ENCODE assay signal across 10 cellular contexts in genomic region chr19:48413879-48414623, GRCh38. TPM values are rescaled to one million over a fixed set of nuclear protein-coding genes. Genes with fewer than 3 reads are reported as not detected.
DNase-seq lines count a peak whose midpoint lies in the region; ATAC-seq, FAIRE-seq and TF ChIP-seq lines count a peak whose summit lies in the region.
"Had no signal": no experiment of that assay in that cellular context is flagged by ENCODE, and none has a peak within 500 bp of the region (broad histone marks: within the 10 kb centered on the region; RNA-seq: fewer than 3 reads in every experiment).

No MANE protein-coding gene starts in this region.

- TF ChIP-seq CTCF in kidney (IDR thresholded peaks at IDR 0.05; ENCODE audit: borderline replicate concordance, extremely low read depth, insufficient read depth) (no peak), uterus (IDR thresholded peaks at IDR 0.05) (no peak)

- no peaks in the 10 kb centered on the region for H3K9me3 Mint-ChIP-seq in T-cell

- intact Hi-C loops in kidney (cut with DNase I) (no loop called here), uterus (cut with DNase I; ENCODE audit: low total_unique reads) (no loop called here)

- H3K4me3 Mint-ChIP-seq in T-cell, result peak overlapping the region in 2 of 3 donors; percentile 76 to 85

- peak overlapping the region in 1 of 2 donors; percentile 35 for H3K4me3 ChIP-seq in kidney (ENCODE audit: low read length in 2 of 2)
- no peak overlapping the region for H3K4me3 ChIP-seq in uterus

- no peak for TF ChIP-seq POLR2A in uterus (IDR thresholded peaks at IDR 0.05)

- peak; percentile 20 for DNase-seq in A172 (ENCODE audit: low spot score)
- peak; percentile 57 for DNase-seq in Daoy (ENCODE audit: low read depth)
- DNase-seq in T-cell, result no peak
- peak; percentile 80 for DNase-seq in kidney
- no peak for DNase-seq in NCI-H2081 (lab: John Stamatoyannopoulos, UW)
- no peak for DNase-seq in uterus
- DNase-seq in C1 segment of cervical spinal cord (lab: John Stamatoyannopoulos, UW), result no peak

- CTCF ChIA-PET in T-cell (lab: Charles Lee), result no interaction called here

- H3K9me3 ChIP-seq in kidney (ENCODE audit: control insufficient read depth in 1 of 2, low read length in 2 of 2) (no peaks in the 10 kb centered on the region), uterus (no peaks in the 10 kb centered on the region)

- H3K9ac ChIP-seq in kidney (ENCODE audit: low read length in 2 of 2), result no peak overlapping the region

- H3K4me1 Mint-ChIP-seq in T-cell, result peaks cover 17 to 31% (median 24%) of the 10 kb centered on the region in 3 donors

- H3K36me3 ChIP-seq in kidney (ENCODE audit: control insufficient read depth in 1 of 2, insufficient read depth in 2 of 2, low read length in 2 of 2), result no peaks in the 10 kb centered on the region
- H3K36me3 ChIP-seq in uterus, result no peaks in the 10 kb centered on the region

- H3K27ac ChIP-seq in kidney (ENCODE audit: low read depth in 2 of 2, low read length in 2 of 2) (no peak overlapping the region), uterus (no peak overlapping the region)

- H3K27ac Mint-ChIP-seq in T-cell, result peak overlapping the region in 1 of 2 donors; percentile 55

- H3K27me3 Mint-ChIP-seq in T-cell, result peaks cover 1 to 16% of the 10 kb centered on the region in 2 donors

- H3K36me3 Mint-ChIP-seq in T-cell, result no peaks in the 10 kb centered on the region

- POLR2A ChIA-PET in T-cell (lab: Charles Lee), result interaction anchor here in 1 of 2 donors (0.6 kb wide), 1 partner anchor 89 kb away, joined by 9 read pairs; the partner anchor contains the start of gene EMP3

- H3K4me1 ChIP-seq in kidney (ENCODE audit: control insufficient read depth in 1 of 2, insufficient read depth in 1 of 2, low read depth in 1 of 2, low read length in 2 of 2) (peaks cover 0 to 2% of the 10 kb centered on the region in 2 donors), uterus (no peaks in the 10 kb centered on the region)

- H3K27me3 ChIP-seq in uterus, result no peaks in the 10 kb centered on the region

- no peak for FAIRE-seq in kidney (lab: Jason Lieb, UNC)
- FAIRE-seq: H54 had no signal

- ATAC-seq in T-cell (replicated peaks in 1 of 4), result no peak
- ATAC-seq in HG02763 (IDR thresholded peaks at IDR 0.05; ENCODE audit: unreplicated experiment), result no peak

RNA-seq across cellular contexts. Expression of gene GRIN2D, which starts 20.6 kb away (rescaled TPM):
- not detected in 2 replicates for total RNA-seq in A172 (2014; rRNA removed; shearing (Covaris generic))
- 0.09 TPM in 1 of 2 replicates, not detected in the other for total RNA-seq in Daoy (2014; rRNA removed; shearing (Covaris generic))
- total RNA-seq in T-cell, result under 1 TPM in 4 of 5 donors, not detected in 1; 0.13 to 0.23 (median 0.16) TPM
- 0.54 TPM for total RNA-seq in kidney
- 0.13 TPM for polyA plus RNA-seq in kidney (ENCODE audit: insufficient read depth, low read depth, low replicate concordance)
- total RNA-seq in uterus, result 1 to 10 TPM in 1 of 4 donors, under 1 TPM in 2, not detected in 1; under 0.01 to 2.4 (median 0.21) TPM

RNA-seq across cellular contexts. Expression of gene KDELR1, which starts 22.7 kb away (rescaled TPM):
- total RNA-seq in A172 (2014; rRNA removed; shearing (Covaris generic)), result 64.2 and 71.5 TPM in 2 replicates
- total RNA-seq in Daoy (2014; rRNA removed; shearing (Covaris generic)), result 54.5 and 61.0 TPM in 2 replicates
- total RNA-seq in T-cell (10 to 100 TPM; 40.9 to 55.9 (median 47.5) TPM), kidney (169 TPM), uterus (100 to 1,000 TPM in 2 of 4 donors, 10 to 100 TPM in 2; 58.5 to 137 (median 89.3) TPM)
- 204 TPM for polyA plus RNA-seq in kidney (ENCODE audit: insufficient read depth, low read depth, low replicate concordance)

RNA-seq across cellular contexts. Expression of gene GRWD1, which starts 31.7 kb away (rescaled TPM):
- total RNA-seq in A172 (2014; rRNA removed; shearing (Covaris generic)), result 38.9 and 55.4 TPM in 2 replicates
- 108 and 129 TPM in 2 replicates for total RNA-seq in Daoy (2014; rRNA removed; shearing (Covaris generic))
- total RNA-seq in T-cell, result 10 to 100 TPM; 29.7 to 55.2 (median 42.6) TPM
- total RNA-seq in kidney, result 34.0 TPM
- polyA plus RNA-seq in kidney (ENCODE audit: insufficient read depth, low read depth, low replicate concordance), result 19.0 TPM
- total RNA-seq in uterus, result 10 to 100 TPM in 2 of 4 donors, 1 to 10 TPM in 2; 7.7 to 33.8 (median 21.3) TPM

RNA-seq across cellular contexts. Expression of gene KCNJ14, which starts 41.3 kb away (rescaled TPM):
- total RNA-seq in A172 (2014; rRNA removed; shearing (Covaris generic)), result 0.36 and 0.55 TPM in 2 replicates
- total RNA-seq in Daoy (2014; rRNA removed; shearing (Covaris generic)), result 1.8 and 3.8 TPM in 2 replicates
- total RNA-seq in T-cell (1 to 10 TPM; 2.6 to 3.5 (median 3.2) TPM), kidney (1.0 TPM), uterus (1 to 10 TPM in 2 of 4 donors, under 1 TPM in 1, not detected in 1; 0.29 to 2.2 (median 1.2) TPM)
- polyA plus RNA-seq in kidney (ENCODE audit: insufficient read depth, low read depth, low replicate concordance), result 0.28 TPM

RNA-seq across cellular contexts. Expression of gene SYNGR4, which starts 49.9 kb away (rescaled TPM):
- not detected in 2 replicates for total RNA-seq in A172 (2014; rRNA removed; shearing (Covaris generic))
- total RNA-seq in Daoy (2014; rRNA removed; shearing (Covaris generic)), result not detected in 2 replicates
- total RNA-seq in T-cell (not detected), kidney (not detected), uterus (not detected)
- not detected for polyA plus RNA-seq in kidney (ENCODE audit: insufficient read depth, low read depth, low replicate concordance)
- total RNA-seq: pulmonary artery endothelial cell had no signal

Comparison
In these comparisons a context has a peak if more than half of its experiments do, and no peak if none do; other contexts are left out.
1. DNase-seq: peak in A172 (single experiment), Daoy (single experiment) and kidney (single experiment); none in T-cell (0 of 34), NCI-H2081 (0 of 2), uterus (0 of 2) and C1 segment of cervical spinal cord (0 of 14).